8 cellular contexts compared by ENCODE assay signal in genomic region chr5:77492653-77493000, GRCh38. TPM values are rescaled to one million over a fixed set of nuclear protein-coding genes. Genes with fewer than 3 reads are reported as not detected.
DNase-seq lines count a peak whose midpoint lies in the region; TF ChIP-seq lines count a peak whose summit lies in the region.

No MANE protein-coding gene starts in this region.

- H3K9ac ChIP-seq in duodenal mucosa (ENCODE audit: low read depth in 1 of 2, low read length in 2 of 2): peak overlapping the region; percentile 38 to 91

- peak overlapping the region; percentile 83 for H3K27ac Mint-ChIP-seq in T-helper 2 cell treated with Interferon-gamma antibody and Interleukin-4, amounts not matched to agents 5 μg/mL and 100 μg/mL, for 36 hours

- DNase-seq in T-helper 2 cell treated with Interferon-gamma antibody and Interleukin-4, amounts not matched to agents 5 μg/mL and 100 μg/mL, for 36 hours (ENCODE audit: low spot score): no peak
- DNase-seq in T-helper 2 cell: no peak
- DNase-seq in ovary: no peak
- no peak for DNase-seq in D341Med (ENCODE audit: low spot score)
- no peak for DNase-seq in stimulated activated CD4-positive, alpha-beta T cell treated with anti-CD3 and anti-CD28 coated beads, Interleukin-12 subunit alpha, Interleukin-12 subunit beta, amount 100 ng/mL, for 4 hours
- no peak for DNase-seq in effector CD4-positive, alpha-beta T cell

- H3K9me3 ChIP-seq in KOPT-K1 (ENCODE audit: insufficient read depth, low read length, poor library complexity, severe bottlenecking): no peaks in the 10 kb centered on the region
- H3K9me3 ChIP-seq in duodenal mucosa (ENCODE audit: control insufficient read depth in 1 of 2, low read length in 2 of 2): no peaks in the 10 kb centered on the region
- H3K9me3 ChIP-seq in ovary: no peaks in the 10 kb centered on the region

- TF ChIP-seq EP300 in ovary (IDR thresholded peaks at IDR 0.05): no peak

- H3K27ac ChIP-seq in KOPT-K1 (ENCODE audit: low read depth, low read length, poor library complexity, severe bottlenecking): peak overlapping the region; percentile 89
- peak overlapping the region; percentile 17 for H3K27ac ChIP-seq in duodenal mucosa (ENCODE audit: low read depth, low read length)
- peak overlapping the region in 1 of 2 donors; percentile 93 for H3K27ac ChIP-seq in ovary

- peaks cover 0 to 5% of the 10 kb centered on the region in 2 donors for H3K27me3 ChIP-seq in duodenal mucosa (ENCODE audit: control insufficient read depth in 1 of 2, insufficient read depth in 2 of 2, low read length in 2 of 2)
- H3K27me3 ChIP-seq in ovary: no peaks in the 10 kb centered on the region

- no peak for TF ChIP-seq CTCF in ovary (IDR thresholded peaks at IDR 0.05)

- TF ChIP-seq POLR2A in ovary (IDR thresholded peaks at IDR 0.05): no peak

- 32 to 51% (median 46%) methylated on average over 4 of the region's 4 CpGs for WGBS in ovary, 3 donors

- H3K36me3 Mint-ChIP-seq in T-helper 2 cell treated with Interferon-gamma antibody and Interleukin-4, amounts not matched to agents 5 μg/mL and 100 μg/mL, for 36 hours (ENCODE audit: low read depth): peaks cover 12% of the 10 kb centered on the region

- H3K4me1 ChIP-seq in duodenal mucosa (ENCODE audit: control insufficient read depth in 1 of 2, insufficient read depth in 2 of 2, low read length in 2 of 2) (peaks cover 3 to 9% of the 10 kb centered on the region in 2 donors), ovary (ENCODE audit: insufficient read depth) (no peaks in the 10 kb centered on the region)

- H3K9me3 Mint-ChIP-seq in T-helper 2 cell treated with Interferon-gamma antibody and Interleukin-4, amounts not matched to agents 5 μg/mL and 100 μg/mL, for 36 hours: no peaks in the 10 kb centered on the region

- peak overlapping the region; percentile 97 for H3K4me3 Mint-ChIP-seq in T-helper 2 cell treated with Interferon-gamma antibody and Interleukin-4, amounts not matched to agents 5 μg/mL and 100 μg/mL, for 36 hours

- peaks cover 23% of the 10 kb centered on the region for H3K27me3 Mint-ChIP-seq in T-helper 2 cell treated with Interferon-gamma antibody and Interleukin-4, amounts not matched to agents 5 μg/mL and 100 μg/mL, for 36 hours (ENCODE audit: low read depth)

- intact Hi-C loops in ovary (cut with DNase I): loop anchor here in 3 of 4 donors (1.0 to 10.0 kb wide), 2 partner anchors 348 kb away; no protein-coding TSS in a partner anchor

- 0 out of 2 replicates have a peak, but pooled peaks cover 5% of the 10 kb centered on the region for H3K36me3 ChIP-seq in KOPT-K1 (ENCODE audit: insufficient read depth, low read length)
- peaks cover 0 to 5% of the 10 kb centered on the region in 2 donors for H3K36me3 ChIP-seq in duodenal mucosa (ENCODE audit: control insufficient read depth in 1 of 2, insufficient read depth in 2 of 2, low read length in 2 of 2)
- no peaks in the 10 kb centered on the region for H3K36me3 ChIP-seq in ovary

- peak overlapping the region; percentile 84 to 91 for H3K4me3 ChIP-seq in duodenal mucosa (ENCODE audit: low read depth in 1 of 2, low read length in 2 of 2)
- H3K4me3 ChIP-seq in ovary: peak overlapping the region; percentile 88

- H3K4me1 Mint-ChIP-seq in T-helper 2 cell treated with Interferon-gamma antibody and Interleukin-4, amounts not matched to agents 5 μg/mL and 100 μg/mL, for 36 hours (ENCODE audit: low read depth): peaks cover 28% of the 10 kb centered on the region

RNA-seq across cellular contexts. Expression of gene WDR41, which starts 0.5 kb away (rescaled TPM):
- 10 to 100 TPM; 24.5 to 45.4 (median 31.9) TPM for total RNA-seq in ovary
- polyA plus RNA-seq in ovary: 10 to 100 TPM in 1 of 2 donors, 1 to 10 TPM in 1; 7.5 to 36.6 TPM
